Comparison of ENCODE assay signal across 8 cellular contexts in genomic region chr10:2893991-2894390, GRCh38.
"Had no signal": no experiment of that assay in that cellular context is flagged by ENCODE, and none has a peak within 500 bp of the region (broad histone marks: within the 10 kb centered on the region; RNA-seq: fewer than 3 reads in every experiment).

No MANE protein-coding gene starts in this region.

- H2AFZ ChIP-seq: GM23248 had no signal

- H3K9me3 Mint-ChIP-seq: HFFc6 had no signal

- H3K4me3 ChIP-seq: GM23248, HAP-1 had no signal

- H3K27ac ChIP-seq: GM23248, HL-60 had no signal

- DNase-seq: GM23248, HFFc6, KBM-7 had no signal

- H3K36me3 Mint-ChIP-seq: IgD-negative memory B cell had no signal

- H3K4me3 Mint-ChIP-seq: HFFc6, IgD-negative memory B cell had no signal

- H3K4me1 Mint-ChIP-seq: IgD-negative memory B cell had no signal

- ATAC-seq: HCT116, HepG2 had no signal

- H3K4me1 ChIP-seq: HAP-1 had no signal

- H3K27ac Mint-ChIP-seq: HFFc6, IgD-negative memory B cell had no signal

- H3K36me3 ChIP-seq: HAP-1 had no signal
